ENCODE assay signal across 11 cellular contexts in genomic region chr1:43970911-43971310, GRCh38. TPM values are rescaled to one million over a fixed set of nuclear protein-coding genes. Genes with fewer than 3 reads are reported as not detected.
DNase-seq lines count a peak whose midpoint lies in the region; TF ChIP-seq lines count a peak whose summit lies in the region.
"Had no signal": no experiment of that assay in that cellular context is flagged by ENCODE, and none has a peak within 500 bp of the region (broad histone marks: within the 10 kb centered on the region; RNA-seq: fewer than 3 reads in every experiment).

No MANE protein-coding gene starts in this region.

- WGBS in GM23248 (ENCODE audit: low coverage in 1 of 2, low lambda C conversion rate in 2 of 2, missing lambda C conversion rate in 2 of 2), 2 experiments, result 90% methylated on average over 9 of the region's 9 CpGs

- no TSS peak for BruUV-seq in PC-9 (replicated peaks; lab: Mats Ljungman, UMichigan)

- intact Hi-C loops in PC-9 (cut with micrococcal nuclease; ENCODE audit: unreplicated experiment) (loop anchor here (10.0 kb wide), 1 partner anchor 266 kb away; the partner anchor contains the start of gene ST3GAL3), posterior vena cava (cut with DNase I) (no loop called here)

- peaks cover 22% of the 10 kb centered on the region for H3K4me1 Mint-ChIP-seq in endothelial cell (ENCODE audit: unreplicated experiment)

- peaks cover 12% of the 10 kb centered on the region for H3K27me3 Mint-ChIP-seq in endothelial cell (ENCODE audit: unreplicated experiment)

- peak overlapping the region; percentile 78 for H3K4me2 ChIP-seq in GM23248 (ENCODE audit: unreplicated experiment)
- H3K4me2 ChIP-seq in PC-9, result peak overlapping the region; percentile 96

- H3K27ac ChIP-seq in GM23248, result no peak overlapping the region
- no peak overlapping the region for H3K27ac ChIP-seq in PC-9
- no peak overlapping the region for H3K27ac ChIP-seq in RWPE1
- H3K27ac ChIP-seq: left lung had no signal

- peak overlapping the region; percentile 82 for H3K9ac ChIP-seq in GM23248

- DNase-seq in GM23248 (no peak), PC-9 (no peak), endothelial cell (ENCODE audit: low spot score) (no peak), posterior vena cava (ENCODE audit: low spot score) (peak; percentile 61), islet precursor cell (no peak), RWPE1 (ENCODE audit: low spot score) (no peak), C1 segment of cervical spinal cord (lab: John Stamatoyannopoulos, UW) (no peak), NCI-H510A (lab: John Stamatoyannopoulos, UW) (no peak)
- DNase-seq: caudate nucleus, NCI-H1105 treated with DMSO at 0.1 percent for 48 hours had no signal

- no peaks in the 10 kb centered on the region for H4K20me1 ChIP-seq in GM23248 (ENCODE audit: insufficient read depth)
- no peaks in the 10 kb centered on the region for H4K20me1 ChIP-seq in PC-9 (ENCODE audit: insufficient read depth)

- H3K79me2 ChIP-seq in GM23248 (ENCODE audit: insufficient read depth) (peaks cover 26% of the 10 kb centered on the region), PC-9 (ENCODE audit: low read depth) (peaks cover 29% of the 10 kb centered on the region)

- H3K9me2 ChIP-seq in GM23248 (ENCODE audit: insufficient read depth) (no peaks in the 10 kb centered on the region), PC-9 (ENCODE audit: insufficient read depth) (no peaks in the 10 kb centered on the region)

- H2AFZ ChIP-seq in GM23248, result no peak overlapping the region
- no peak overlapping the region for H2AFZ ChIP-seq in PC-9

- H3K27ac Mint-ChIP-seq in endothelial cell (ENCODE audit: unreplicated experiment), result no peak overlapping the region

- TF ChIP-seq CTCF in PC-9 (conservative IDR thresholded peaks at IDR 0.05) (no peak), endothelial cell (IDR thresholded peaks at IDR 0.05; ENCODE audit: unreplicated experiment) (no peak), RWPE1 (conservative IDR thresholded peaks at IDR 0.05; ENCODE audit: low read depth) (no peak)

- H3K4me3 ChIP-seq in GM23248, result peak overlapping the region; percentile 97
- H3K4me3 ChIP-seq in PC-9, result peak overlapping the region; percentile 100; the same call in 1 of the 2 replicates

- H3F3A ChIP-seq in GM23248 (ENCODE audit: insufficient read depth), result peaks cover 15% of the 10 kb centered on the region
- peaks cover 31% of the 10 kb centered on the region for H3F3A ChIP-seq in PC-9 (ENCODE audit: insufficient read depth, low read depth)

- peak overlapping the region; percentile 96 for H3K4me3 Mint-ChIP-seq in endothelial cell (ENCODE audit: unreplicated experiment)

- H3K4me1 ChIP-seq in GM23248 (ENCODE audit: insufficient read depth) (peaks cover 9% of the 10 kb centered on the region; the same call in 1 of the 2 replicates), PC-9 (replicated peaks; ENCODE audit: insufficient read depth) (peaks cover 19% of the 10 kb centered on the region)

- POLR2A ChIA-PET in PC-9 (lab: Charles Lee; ENCODE audit: unreplicated experiment), result no interaction called here
- POLR2A ChIA-PET in RWPE1 (lab: Yijun Ruan, JAX; ENCODE audit: low non-redundant PET), result no interaction called here

- H3K27me3 ChIP-seq in GM23248 (replicated peaks; ENCODE audit: insufficient read depth), result no peaks in the 10 kb centered on the region
- no peaks in the 10 kb centered on the region for H3K27me3 ChIP-seq in PC-9 (ENCODE audit: insufficient read depth, low read depth)
- H3K27me3 ChIP-seq: left lung had no signal

- in situ Hi-C loops in GM23248 (cut with MboI), result no loop called here

- no peaks in the 10 kb centered on the region for H3K36me3 ChIP-seq in GM23248 (ENCODE audit: low read depth)
- 0 out of 2 replicates have a peak, but pooled peaks cover 6% of the 10 kb centered on the region for H3K36me3 ChIP-seq in PC-9 (ENCODE audit: low read depth)

- H3K9me3 ChIP-seq in GM23248 (ENCODE audit: low read depth), result no peaks in the 10 kb centered on the region
- no peaks in the 10 kb centered on the region for H3K9me3 ChIP-seq in PC-9 (ENCODE audit: insufficient read depth, low read depth)
- H3K9me3 ChIP-seq: left lung had no signal

- H3K9me3 Mint-ChIP-seq in endothelial cell (ENCODE audit: unreplicated experiment), result no peaks in the 10 kb centered on the region

- CTCF ChIA-PET in PC-9 (lab: Charles Lee), result interaction anchor here (0.6 to 0.9 kb wide), 4 partner anchors 25 to 756 kb away, joined by 3 to 6 read pairs (median 4); partner anchors contain the start of gene PTPRF
- CTCF ChIA-PET in RWPE1 (lab: Yijun Ruan, JAX), result interaction anchor here (0.6 to 1.1 kb wide), 5 partner anchors 9 to 36 kb away, joined by 3 read pairs; no protein-coding TSS in a partner anchor

- peaks cover 16% of the 10 kb centered on the region for H3K36me3 Mint-ChIP-seq in endothelial cell (ENCODE audit: low read depth, unreplicated experiment)

RNA-seq across cellular contexts. Expression of gene DPH2, which starts 1.1 kb away (rescaled TPM):
- total RNA-seq in GM23248 (2014; rRNA removed; shearing (Covaris generic)), result 42.9 and 51.1 TPM in 2 replicates
- polyA plus RNA-seq in GM23248 (2016; fragmentation: Nextera tagmentation; extraction: Ambion mirVana), result 16.7 and 21.0 TPM in 2 replicates
- total RNA-seq in PC-9 (2021) (32.8 and 37.8 TPM in 2 replicates), endothelial cell (ENCODE audit: unreplicated experiment) (17.1 TPM), posterior vena cava (10 to 100 TPM; 13.5 to 14.5 TPM)

RNA-seq across cellular contexts. Expression of gene ATP6V0B, which starts 3.8 kb away (rescaled TPM):
- total RNA-seq in GM23248 (2014; rRNA removed; shearing (Covaris generic)), result 122 and 140 TPM in 2 replicates
- 174 and 177 TPM in 2 replicates for polyA plus RNA-seq in GM23248 (2016; fragmentation: Nextera tagmentation; extraction: Ambion mirVana)
- 110 and 125 TPM in 2 replicates for total RNA-seq in PC-9 (2021)
- total RNA-seq in endothelial cell (ENCODE audit: unreplicated experiment), result 94.5 TPM
- total RNA-seq in posterior vena cava, result 10 to 100 TPM; 69.4 to 77.4 TPM

RNA-seq across cellular contexts. Expression of gene B4GALT2, which starts 8.1 kb away (rescaled TPM):
- total RNA-seq in GM23248 (2014; rRNA removed; shearing (Covaris generic)), result 123 and 221 TPM in 2 replicates
- 27.3 and 28.9 TPM in 2 replicates for polyA plus RNA-seq in GM23248 (2016; fragmentation: Nextera tagmentation; extraction: Ambion mirVana)
- total RNA-seq in PC-9 (2021) (66.2 and 72.9 TPM in 2 replicates), endothelial cell (ENCODE audit: unreplicated experiment) (35.4 TPM), posterior vena cava (10 to 100 TPM; 39.0 to 45.7 TPM)

RNA-seq across cellular contexts. Expression of gene CCDC24, which starts 20.5 kb away (rescaled TPM):
- 3.1 and 4.7 TPM in 2 replicates for total RNA-seq in GM23248 (2014; rRNA removed; shearing (Covaris generic))
- polyA plus RNA-seq in GM23248 (2016; fragmentation: Nextera tagmentation; extraction: Ambion mirVana), result 4.3 and 5.3 TPM in 2 replicates
- 47.9 and 56.5 TPM in 2 replicates for total RNA-seq in PC-9 (2021)
- 4.2 TPM for total RNA-seq in endothelial cell (ENCODE audit: unreplicated experiment)
- 1 to 10 TPM; 2.5 to 4.1 TPM for total RNA-seq in posterior vena cava

RNA-seq across cellular contexts. Expression of gene IPO13, which starts 24.2 kb away (rescaled TPM):
- 29.4 and 35.8 TPM in 2 replicates for total RNA-seq in GM23248 (2014; rRNA removed; shearing (Covaris generic))
- polyA plus RNA-seq in GM23248 (2016; fragmentation: Nextera tagmentation; extraction: Ambion mirVana), result 17.1 and 21.0 TPM in 2 replicates
- total RNA-seq in PC-9 (2021) (25.0 and 27.2 TPM in 2 replicates), endothelial cell (ENCODE audit: unreplicated experiment) (31.5 TPM), posterior vena cava (10 to 100 TPM; 20.4 to 21.8 TPM)
